Comparison of ENCODE assay signal across 8 cellular contexts in genomic region chr11:130023204-130023603, GRCh38. TPM values are rescaled to one million over a fixed set of nuclear protein-coding genes. Genes with fewer than 3 reads are reported as not detected.
A peak's percentile ranks its signal among the peaks of the same experiment; 100 is the strongest.
DNase-seq lines count a peak whose midpoint lies in the region; ATAC-seq and TF ChIP-seq lines count a peak whose summit lies in the region.

No MANE protein-coding gene starts in this region.

- no peak for TF ChIP-seq CTCF in kidney epithelial cell (IDR thresholded peaks at IDR 0.05; ENCODE audit: insufficient read depth, low read length, poor library complexity, severe bottlenecking)

- no peaks in the 10 kb centered on the region for H3K27me3 ChIP-seq in kidney epithelial cell (ENCODE audit: control insufficient read depth, insufficient read depth, low read length)

- DNase-seq in NCI-H526 treated with DMSO at 0.1 percent for 48 hours (lab: John Stamatoyannopoulos, UW) (peak; percentile 64), kidney epithelial cell (ENCODE audit: low read depth) (peak; percentile 57), globus pallidus (ENCODE audit: low spot score) (no peak), NCI-H1930 (lab: John Stamatoyannopoulos, UW) (no peak), NCI-H187 (lab: John Stamatoyannopoulos, UW) (no peak), NCI-H2081 treated with DMSO at 0.1 percent for 48 hours (lab: John Stamatoyannopoulos, UW) (no peak)

- peak; percentile 99 for ATAC-seq in GM18499 (IDR thresholded peaks at IDR 0.05; ENCODE audit: insufficient read depth, unreplicated experiment)
- peak; percentile 85 for ATAC-seq in HG02571 (IDR thresholded peaks at IDR 0.05; ENCODE audit: unreplicated experiment)

- no peaks in the 10 kb centered on the region for H3K36me3 ChIP-seq in kidney epithelial cell (ENCODE audit: control insufficient read depth, insufficient read depth, low read length)

- H3K4me3 ChIP-seq in kidney epithelial cell (ENCODE audit: low read depth, low read length), result no peak overlapping the region

RNA-seq across cellular contexts. Expression of gene PRDM10, which starts 20.6 kb away (rescaled TPM):
- 7.1 and 9.9 TPM in 2 replicates for total RNA-seq in kidney epithelial cell

RNA-seq across cellular contexts. Expression of gene APLP2, which starts 46.5 kb away (rescaled TPM):
- total RNA-seq in kidney epithelial cell, result 501 and 586 TPM in 2 replicates

Comparison
In these comparisons a context has a peak if more than half of its experiments do, and no peak if none do; other contexts are left out.
1. DNase-seq: peak in NCI-H526 treated with DMSO at 0.1 percent for 48 hours (single experiment) and kidney epithelial cell (single experiment); none in globus pallidus (single experiment), NCI-H1930 (0 of 2), NCI-H187 (0 of 2) and NCI-H2081 treated with DMSO at 0.1 percent for 48 hours (single experiment).